Comparison of ENCODE assay signal across 10 cellular contexts in the genomic region with DNA sequence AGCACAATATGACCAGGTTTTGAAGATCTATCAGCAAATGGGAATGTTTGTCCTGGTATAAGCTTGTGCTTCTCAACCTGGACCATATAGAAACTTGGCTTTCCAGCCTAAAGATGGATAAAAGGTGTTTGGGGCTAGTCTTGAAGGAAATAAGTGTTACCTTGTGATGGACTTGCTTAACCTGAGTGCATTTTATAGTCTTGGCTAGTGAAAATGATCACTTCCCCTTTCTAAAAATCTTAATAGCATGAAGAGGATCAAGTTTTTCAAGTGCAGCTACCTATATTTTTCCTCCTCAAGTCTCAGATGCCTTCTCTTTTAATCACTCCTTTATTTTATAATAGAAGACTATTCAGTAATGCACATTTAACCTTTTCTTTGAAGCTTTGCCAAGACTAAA.
"Had no signal": no experiment of that assay in that cellular context is flagged by ENCODE, and none has a peak within 500 bp of the region (broad histone marks: within the 10 kb centered on the region; RNA-seq: fewer than 3 reads in every experiment).

No MANE protein-coding gene starts in this region.

- H3K4me3 ChIP-seq: GM23248, HAP-1 had no signal

- H3K4me3 Mint-ChIP-seq: IgD-negative memory B cell had no signal

- H3K36me3 ChIP-seq: HAP-1 had no signal

- H3K4me1 Mint-ChIP-seq: IgD-negative memory B cell had no signal

- ATAC-seq: HCT116, HepG2 had no signal

- DNase-seq: GM23248, GOT3, H7, HFFc6, KBM-7 had no signal

- H3K27ac ChIP-seq: GM23248, HL-60 had no signal

- H3K9me3 Mint-ChIP-seq: HFFc6 had no signal

- H3K9ac ChIP-seq: GM23248 had no signal

- H3K27me3 Mint-ChIP-seq: IgD-negative memory B cell had no signal

- H3K36me3 Mint-ChIP-seq: IgD-negative memory B cell had no signal

- H3K9me3 ChIP-seq: HAP-1 had no signal

- H3K4me1 ChIP-seq: HAP-1 had no signal

- FAIRE-seq: HepG2 had no signal

- H2AFZ ChIP-seq: GM23248 had no signal

- H3K27ac Mint-ChIP-seq: HFFc6, IgD-negative memory B cell had no signal
